ENCODE assay signal across 13 cellular contexts in genomic region chr3:195698325-195699147, GRCh38. TPM values are rescaled to one million over a fixed set of nuclear protein-coding genes. Genes with fewer than 3 reads are reported as not detected.
A peak's percentile ranks its signal among the peaks of the same experiment; 100 is the strongest.
DNase-seq lines count a peak whose midpoint lies in the region; ATAC-seq, FAIRE-seq and TF ChIP-seq lines count a peak whose summit lies in the region.
"Had no signal": no experiment of that assay in that cellular context is flagged by ENCODE, and none has a peak within 500 bp of the region (broad histone marks: within the 10 kb centered on the region; RNA-seq: fewer than 3 reads in every experiment).

No MANE protein-coding gene starts in this region.

- H3K4ac ChIP-seq in mesenchymal stem cell (ENCODE audit: low read depth in 1 of 2, low read length in 2 of 2), result no peak overlapping the region

- H3K27me3 ChIP-seq in K562 (ENCODE audit: control insufficient read depth in 2 of 2, insufficient read depth in 2 of 2, low read length in 2 of 2) (no peaks in the 10 kb centered on the region), mesenchymal stem cell (ENCODE audit: control insufficient read depth in 1 of 2, insufficient read depth in 1 of 2, low read length in 2 of 2) (no peaks in the 10 kb centered on the region), ovary (no peaks in the 10 kb centered on the region)

- peaks cover 22% of the 10 kb centered on the region for H3K4me1 ChIP-seq in A549
- peaks cover 7 to 16% of the 10 kb centered on the region in 2 experiments; a peak in 3 of 5 replicates for H3K4me1 ChIP-seq in K562 (replicated peaks in 1 of 2; ENCODE audit: control insufficient read depth in 2 of 2, insufficient read depth in 2 of 2, low read length in 2 of 2)
- peaks cover 7% of the 10 kb centered on the region for H3K4me1 ChIP-seq in mesenchymal stem cell (ENCODE audit: control insufficient read depth, insufficient read depth, low read depth, low read length)
- no peaks in the 10 kb centered on the region for H3K4me1 ChIP-seq in ovary (ENCODE audit: insufficient read depth)

- H3K4me3 ChIP-seq in A549 (no peak overlapping the region), K562 (no peak overlapping the region), mesenchymal stem cell (ENCODE audit: insufficient read depth in 1 of 2, low read depth in 1 of 2, low read length in 2 of 2) (peak overlapping the region in 1 of 2 experiments; percentile 40), ovary (no peak overlapping the region)

- no peak overlapping the region for H2BK15ac ChIP-seq in mesenchymal stem cell (ENCODE audit: low read depth, poor library complexity, severe bottlenecking)

- in situ Hi-C loops in K562 (cut with MboI), result no loop called here

- intact Hi-C loops in K562 (cut with micrococcal nuclease), result no loop called here
- intact Hi-C loops in ovary (cut with DNase I), result no loop called here

- BruUV-seq in K562 (replicated peaks; lab: Mats Ljungman, UMichigan), result TSS peak; percentile 28

- TF ChIP-seq RAD21 in A549 (conservative IDR thresholded peaks at IDR 0.05 in 1 of 2, IDR thresholded peaks at IDR 0.05 in 1 of 2) (no peak), K562 (CRISPR knock-in tag; conservative IDR thresholded peaks at IDR 0.05 in 1 of 2, IDR thresholded peaks at IDR 0.05 in 1 of 2) (no peak)

- CTCF ChIA-PET in A549 (lab: Yijun Ruan, JAX) (interaction anchor here (1.3 to 2.0 kb wide), 4 partner anchors 19 to 152 kb away, joined by 3 to 6 read pairs (median 5); no protein-coding TSS in a partner anchor), K562 (lab: Yijun Ruan, JAX; ENCODE audit: low intra/inter-chr PET ratio) (interaction anchor here (0.5 kb wide), 1 partner anchor 49 kb away, joined by 4 read pairs; no protein-coding TSS in a partner anchor)

- no peak overlapping the region for H3K23ac ChIP-seq in mesenchymal stem cell (ENCODE audit: low read length in 2 of 2)

- FAIRE-seq in A549 (lab: Jason Lieb, UNC) (no peak), K562 (lab: Jason Lieb, UNC) (no peak)
- FAIRE-seq: TTC549 had no signal

- H2AFZ ChIP-seq in K562 (ENCODE audit: low read depth, low read length) (no peak overlapping the region), mesenchymal stem cell (ENCODE audit: low read depth, low read length) (no peak overlapping the region)

- TF ChIP-seq CTCF in A549 (IDR thresholded peaks at IDR 0.05), result no peak
- no peak for TF ChIP-seq CTCF in GM20000 (IDR thresholded peaks at IDR 0.05; ENCODE audit: extremely low read depth, missing control alignments)
- TF ChIP-seq CTCF in K562 (IDR thresholded peaks at IDR 0.05 in 2 of 3, conservative IDR thresholded peaks at IDR 0.05 in 1 of 3; ENCODE audit: insufficient read depth in 2 of 3, low read depth in 1 of 3, low read length in 3 of 3), result no peak
- no peak for TF ChIP-seq CTCF in ovary (IDR thresholded peaks at IDR 0.05)

- H4K91ac ChIP-seq in mesenchymal stem cell (ENCODE audit: low read length), result no peak overlapping the region

- DNase-seq in A549 (ENCODE audit: low read depth in 1 of 2, low spot score in 1 of 2) (no peak), GM20000 (ENCODE audit: low spot score) (peak; percentile 18), K562 (ENCODE audit: extremely low read depth in 1 of 4, low spot score in 3 of 4) (no peak), mesenchymal stem cell (no peak), ovary (no peak), NCI-H1105 (lab: John Stamatoyannopoulos, UW) (no peak)
- DNase-seq: activated CD8-positive, alpha-beta memory T cell treated with anti-CD3 and anti-CD28 coated beads, Interleukin-2, amount 50 U/mL, for 4 hours; central memory CD4-positive, alpha-beta T cell; NCI-H510A treated with DMSO at 0.1 percent for 48 hours had no signal

- no peak overlapping the region for H4K8ac ChIP-seq in mesenchymal stem cell (ENCODE audit: low read length)

- H3K79me1 ChIP-seq in mesenchymal stem cell (replicated peaks; ENCODE audit: low read length, poor library complexity, severe bottlenecking), result peaks cover 2% of the 10 kb centered on the region

- no peak overlapping the region for H2BK12ac ChIP-seq in mesenchymal stem cell (ENCODE audit: low read length in 2 of 2)

- H3K9me1 ChIP-seq in K562 (ENCODE audit: control insufficient read depth, insufficient read depth, low read length), result no peaks in the 10 kb centered on the region

- H3K9ac ChIP-seq in K562 (ENCODE audit: insufficient read depth in 1 of 2, low read depth in 2 of 2, low read length in 2 of 2), result peak overlapping the region in 1 of 2 experiments; percentile 19; a peak in 1 of 4 replicates
- H3K9ac ChIP-seq in mesenchymal stem cell (ENCODE audit: low read length), result peak overlapping the region; percentile 47

- H3K4me2 ChIP-seq in A549 (peak overlapping the region; percentile 49), K562 (ENCODE audit: insufficient read depth, low read length) (peak overlapping the region; percentile 47; the same call in 1 of the 2 replicates), mesenchymal stem cell (ENCODE audit: low read length, poor library complexity, severe bottlenecking) (no peak overlapping the region)

- H3K36me3 ChIP-seq in K562 (ENCODE audit: control insufficient read depth, insufficient read depth, low read length), result peaks cover 46% of the 10 kb centered on the region
- peaks cover 21 to 33% of the 10 kb centered on the region in 2 experiments for H3K36me3 ChIP-seq in mesenchymal stem cell (ENCODE audit: control insufficient read depth in 1 of 2, insufficient read depth in 2 of 2, low read depth in 1 of 2, low read length in 2 of 2)
- no peaks in the 10 kb centered on the region for H3K36me3 ChIP-seq in ovary

- no peak overlapping the region for H2AK5ac ChIP-seq in mesenchymal stem cell (ENCODE audit: low read length, severe bottlenecking)

- H2BK120ac ChIP-seq in mesenchymal stem cell (ENCODE audit: low read depth, low read length), result no peak overlapping the region

- H3K27ac ChIP-seq in A549 (peak overlapping the region; percentile 63 to 77), K562 (ENCODE audit: extremely low read depth, low read depth, low read length) (peak overlapping the region; percentile 64; the same call in 2 of the 3 replicates), mesenchymal stem cell (ENCODE audit: low read length, poor library complexity, severe bottlenecking) (no peak overlapping the region), ovary (no peak overlapping the region)

- no peak for TF ChIP-seq POLR2A in A549 (IDR thresholded peaks at IDR 0.05; ENCODE audit: low read length)
- no peak for TF ChIP-seq POLR2A in K562 (conservative IDR thresholded peaks at IDR 0.05)
- TF ChIP-seq POLR2A in ovary (IDR thresholded peaks at IDR 0.05), result no peak

- POLR2A ChIA-PET in A549 (lab: Yijun Ruan, JAX) (no interaction called here), K562 (lab: Yijun Ruan, JAX) (interaction anchor here (0.6 to 3.7 kb wide), 3 partner anchors 9 to 310 kb away, joined by 4 to 23 read pairs (median 4); no protein-coding TSS in a partner anchor)

- no peak overlapping the region for H3K18ac ChIP-seq in mesenchymal stem cell (ENCODE audit: low read depth in 1 of 2, low read length in 2 of 2)

- H3K79me2 ChIP-seq in K562 (ENCODE audit: control insufficient read depth, insufficient read depth, low read length), result no peaks in the 10 kb centered on the region

- ATAC-seq in A549, result 0 out of 6 replicates have a peak, but pooled peaks of 1 of the 2 experiments have one; percentile 21
- ATAC-seq in K562, result no peak; the same call in 2 of the 3 replicates
- no peak for ATAC-seq in GM21619 (IDR thresholded peaks at IDR 0.05; ENCODE audit: unreplicated experiment)
- no peak for ATAC-seq in GM21360 (IDR thresholded peaks at IDR 0.05; ENCODE audit: unreplicated experiment)

- TF ChIP-seq EP300 in A549 (IDR thresholded peaks at IDR 0.05) (no peak), K562 (IDR thresholded peaks at IDR 0.05; ENCODE audit: low read length) (no peak), ovary (IDR thresholded peaks at IDR 0.05) (no peak)

- no peak overlapping the region for H3K14ac ChIP-seq in mesenchymal stem cell (ENCODE audit: low read length in 2 of 2)

- no peaks in the 10 kb centered on the region for H4K20me1 ChIP-seq in K562 (replicated peaks; ENCODE audit: control insufficient read depth, insufficient read depth, low read length)

- WGBS in A549 (ENCODE audit: missing lambda C conversion rate), result 87% methylated on average over 8 of the region's 8 CpGs
- 86% methylated on average over 8 of the region's 8 CpGs for WGBS in K562 (ENCODE audit: insufficient coverage, low coverage, missing lambda C conversion rate)
- WGBS in mesenchymal stem cell, result 78% methylated on average over 8 of the region's 8 CpGs
- WGBS in ovary, 3 donors, result 76 to 92% (median 87%) methylated on average over 8 of the region's 8 CpGs

- H2BK5ac ChIP-seq in mesenchymal stem cell (ENCODE audit: low read depth, low read length, poor library complexity, severe bottlenecking), result no peak overlapping the region

- H3K9me3 ChIP-seq in A549 (no peaks in the 10 kb centered on the region), K562 (replicated peaks; ENCODE audit: control insufficient read depth, insufficient read depth, low read depth, low read length) (no peaks in the 10 kb centered on the region), mesenchymal stem cell (ENCODE audit: control insufficient read depth, low read length) (no peaks in the 10 kb centered on the region), ovary (no peaks in the 10 kb centered on the region)

RNA-seq across cellular contexts. Expression of gene MUC20, which starts 22.2 kb away (rescaled TPM):
- polyA plus RNA-seq in A549 (2011; rRNA removed), result 0.44 and 0.65 TPM in 2 replicates
- 0.21 and 0.26 TPM in 2 replicates for polyA plus RNA-seq in A549 (2012; cell fraction: cytosol; rRNA removed)
- 2.3 and 3.2 TPM in 2 replicates for polyA plus RNA-seq in A549 (2012; cell fraction: nucleus; rRNA removed)
- polyA plus RNA-seq in A549 (2017; fragmentation: RNase III; extraction: RNeasy Plus Mini Kit Qiagen cat#74134 plus additional on column Dnase treatment), result 0.76 to 0.95 TPM (median 0.87 TPM) in 3 replicates
- 0.54 and 0.58 TPM in 2 replicates for polyA minus RNA-seq in A549 (2011; rRNA and poly(A)+ RNA removed)
- total RNA-seq in K562 (2011; cell fraction: chromatin; rRNA removed; ENCODE audit: low replicate concordance), result 0.51 and 0.63 TPM in 2 replicates
- 0.17 and 0.39 TPM in 2 replicates for total RNA-seq in K562 (2011; cell fraction: nucleolus; rRNA removed)
- total RNA-seq in K562 (2011; cell fraction: nucleoplasm; rRNA removed), result not detected in 2 replicates
- total RNA-seq in K562 (2014; rRNA removed), result not detected in 2 replicates
- total RNA-seq in K562 (2014; rRNA removed; fragmentation: Illumina TruSeq; extraction: Trizol), result not detected in 2 replicates
- 0.18 TPM in 1 of 2 replicates, not detected in the other for total RNA-seq in K562 (2015; rRNA removed; fragmentation: Illumina TruSeq; extraction: Trizol)
- total RNA-seq in K562 (2021), result 0.16 and 0.25 TPM in 2 replicates
- polyA plus RNA-seq in K562 (2011; rRNA removed), result 0.11 and 0.15 TPM in 2 replicates
- 0.09 and 0.12 TPM in 2 replicates for polyA plus RNA-seq in K562 (2011; cell fraction: cytosol; rRNA removed)
- polyA plus RNA-seq in K562 (2011; cell fraction: nucleus; rRNA removed), result 0.41 and 0.63 TPM in 2 replicates
- polyA plus RNA-seq in K562 (2012), result 0.22 and 1.2 TPM in 2 replicates
- polyA plus RNA-seq in K562 (2014; fragmentation: Illumina TruSeq; extraction: Trizol), result 0.15 and 0.44 TPM in 2 replicates
- under 1 TPM in 1 of 2 experiments, not detected in 1; 0.03 TPM for polyA plus RNA-seq in K562 (2014; fragmentation: Nextera tagmentation; extraction: Ambion mirVana)
- 0.22 and 0.23 TPM in 2 replicates for polyA plus RNA-seq in K562 (2014; rRNA removed)
- polyA minus RNA-seq in K562 (2011; rRNA and poly(A)+ RNA removed), result not detected in 2 replicates
- not detected in 2 replicates for polyA minus RNA-seq in K562 (2011; cell fraction: cytosol; rRNA and poly(A)+ RNA removed)
- not detected in 2 replicates for polyA minus RNA-seq in K562 (2011; cell fraction: nucleus; rRNA and poly(A)+ RNA removed)
- 0.35 TPM for polyA plus RNA-seq in mesenchymal stem cell (2013, experiment 1 of 2)
- polyA plus RNA-seq in mesenchymal stem cell (2013, experiment 2 of 2), result 0.30 TPM
- total RNA-seq in ovary, result 10 to 100 TPM in 5 of 7 donors, 1 to 10 TPM in 2; 5.7 to 25.5 (median 11.3) TPM
- 1 to 10 TPM; 1.5 to 5.3 TPM for polyA plus RNA-seq in ovary
- total RNA-seq: RPMI7951 had no signal

Comparison
In these comparisons a context has a peak if more than half of its experiments do, and no peak if none do; other contexts are left out.
1. H3K27ac ChIP-seq: peak in A549 (2 of 2) and K562 (single experiment); none in mesenchymal stem cell (single experiment) and ovary (0 of 2).
2. Of the 35 proteins assayed by ChIP-seq in both K562 and A549: peak only in K562: HMGXB4 and POLR2AphosphoS2; only in A549: none; in both: none; in neither: 33.